34 cellular contexts compared by ENCODE assay signal in the genomic region with DNA sequence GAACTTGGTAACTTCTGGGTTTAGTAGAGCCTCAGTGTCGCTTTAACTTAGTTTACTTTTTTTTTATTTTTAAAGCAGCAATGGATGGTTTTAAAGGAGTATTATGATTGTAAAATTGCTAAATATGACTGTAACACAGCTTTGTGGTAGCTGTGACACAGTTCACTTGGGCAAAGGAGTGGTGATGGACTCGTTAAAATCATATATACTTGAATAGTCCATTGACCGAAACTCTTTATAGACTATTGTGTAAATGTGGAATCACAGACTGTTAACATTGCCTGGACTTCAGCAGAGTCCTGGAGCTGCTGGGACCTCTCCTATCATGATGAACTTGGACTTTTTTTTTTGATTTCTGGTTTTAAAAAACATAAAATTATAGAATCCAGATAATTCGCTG. TPM values are rescaled to one million over a fixed set of nuclear protein-coding genes. Genes with fewer than 3 reads are reported as not detected.
DNase-seq lines count a peak whose midpoint lies in the region; ATAC-seq, FAIRE-seq and TF ChIP-seq lines count a peak whose summit lies in the region.
"Had no signal": no experiment of that assay in that cellular context is flagged by ENCODE, and none has a peak within 500 bp of the region (broad histone marks: within the 10 kb centered on the region; RNA-seq: fewer than 3 reads in every experiment).

No MANE protein-coding gene starts in this region.

- no peaks in the 10 kb centered on the region for H3K9me3 Mint-ChIP-seq in CD4-positive, alpha-beta memory T cell
- H3K9me3 Mint-ChIP-seq in natural killer cell: no peaks in the 10 kb centered on the region
- H3K9me3 Mint-ChIP-seq: activated naive CD4-positive, alpha-beta T cell treated with anti-CD3 and anti-CD28 coated beads, Interleukin-2, amount 50 U/mL, for 24 hours; activated T-helper 2 cell treated with anti-CD3 and anti-CD28 coated beads, Interferon-gamma antibody, Interleukin-2, Interleukin-4, amounts not matched to agents 10 μg/mL and 5 μg/mL and 100 μg/mL, durations not matched to agents 14 hours and 24 hours and 36 hours; stimulated activated naive CD8-positive, alpha-beta T cell treated with anti-CD3 and anti-CD28 coated beads, Interleukin-15, Interleukin-2, amounts not matched to agents 100 ng/mL and 50 ng/mL, for 24 hours had no signal

- POLR2A ChIA-PET in CD4-positive, alpha-beta memory T cell (lab: Charles Lee; ENCODE audit: partially characterized antibody): interaction anchor here (0.6 to 3.0 kb wide), 3 partner anchors 11 to 233 kb away, joined by 3 to 10 read pairs (median 4); a partner anchor contains a TSS
- POLR2A ChIA-PET in OCI-LY7 (lab: Charles Lee): no interaction called here

- H2AFZ ChIP-seq in OCI-LY7 (ENCODE audit: low read length): no peak overlapping the region
- H2AFZ ChIP-seq: PC-9 had no signal

- peak overlapping the region; percentile 46 for H3K27ac ChIP-seq in CD4-positive, alpha-beta memory T cell (ENCODE audit: low read depth, low read length)
- no peak overlapping the region for H3K27ac ChIP-seq in OCI-LY7 (ENCODE audit: low read depth, low read length, poor library complexity, severe bottlenecking)
- H3K27ac ChIP-seq in effector memory CD4-positive, alpha-beta T cell (ENCODE audit: insufficient read depth, low read length, poor library complexity, severe bottlenecking): peak overlapping the region; percentile 15
- H3K27ac ChIP-seq: BLaER1, PC-9, right lobe of liver, thoracic aorta had no signal

- H3K27ac Mint-ChIP-seq in CD4-positive, alpha-beta memory T cell: peak overlapping the region in 6 of 7 donors; percentile 76 to 93 (median 81)
- peak overlapping the region; percentile 71 to 81 for H3K27ac Mint-ChIP-seq in natural killer cell
- H3K27ac Mint-ChIP-seq: activated naive CD4-positive, alpha-beta T cell treated with anti-CD3 and anti-CD28 coated beads, Interleukin-2, amount 50 U/mL, for 24 hours; progenitor cell of endocrine pancreas had no signal

- no peaks in the 10 kb centered on the region for H3K9me3 ChIP-seq in CD4-positive, alpha-beta memory T cell (ENCODE audit: control insufficient read depth in 1 of 2, low read length in 2 of 2)
- H3K9me3 ChIP-seq in OCI-LY7 (ENCODE audit: low read length): no peaks in the 10 kb centered on the region
- no peaks in the 10 kb centered on the region for H3K9me3 ChIP-seq in effector memory CD4-positive, alpha-beta T cell (ENCODE audit: control insufficient read depth, low read length)
- H3K9me3 ChIP-seq: right lobe of liver, spleen, thoracic aorta had no signal

- H3K36me3 ChIP-seq in CD4-positive, alpha-beta memory T cell (ENCODE audit: insufficient read depth, low read length): peaks cover 28% of the 10 kb centered on the region
- H3K36me3 ChIP-seq in OCI-LY7 (ENCODE audit: insufficient read depth, low read length): peaks cover 50% of the 10 kb centered on the region
- H3K36me3 ChIP-seq in effector memory CD4-positive, alpha-beta T cell (ENCODE audit: control insufficient read depth, insufficient read depth, low read length): peaks cover 36% of the 10 kb centered on the region

- no peaks in the 10 kb centered on the region for H3K27me3 Mint-ChIP-seq in CD4-positive, alpha-beta memory T cell
- H3K27me3 Mint-ChIP-seq in natural killer cell (ENCODE audit: low read depth in 2 of 2): no peaks in the 10 kb centered on the region
- H3K27me3 Mint-ChIP-seq: activated naive CD4-positive, alpha-beta T cell treated with anti-CD3 and anti-CD28 coated beads, Interleukin-2, amount 50 U/mL, for 24 hours; progenitor cell of endocrine pancreas; stimulated activated naive CD8-positive, alpha-beta T cell treated with anti-CD3 and anti-CD28 coated beads, Interleukin-15, Interleukin-2, amounts not matched to agents 100 ng/mL and 50 ng/mL, for 24 hours had no signal

- H3K9me2 ChIP-seq in OCI-LY7 (ENCODE audit: insufficient read depth, low read length): no peaks in the 10 kb centered on the region

- peaks cover 20% of the 10 kb centered on the region for H3K4me1 ChIP-seq in CD4-positive, alpha-beta memory T cell (ENCODE audit: insufficient read depth, low read length)
- no peaks in the 10 kb centered on the region for H3K4me1 ChIP-seq in OCI-LY7 (ENCODE audit: insufficient read depth, low read length, poor library complexity, severe bottlenecking)
- peaks cover 5% of the 10 kb centered on the region for H3K4me1 ChIP-seq in effector memory CD4-positive, alpha-beta T cell (ENCODE audit: control insufficient read depth, insufficient read depth, low read length, poor library complexity, severe bottlenecking)
- H3K4me1 ChIP-seq: BLaER1, right lobe of liver had no signal

- no peak overlapping the region for H3K4me3 ChIP-seq in CD4-positive, alpha-beta memory T cell (ENCODE audit: low read length in 2 of 2)
- H3K4me3 ChIP-seq in OCI-LY7 (ENCODE audit: low read depth, low read length, poor library complexity, severe bottlenecking): no peak overlapping the region
- no peak overlapping the region for H3K4me3 ChIP-seq in effector memory CD4-positive, alpha-beta T cell (ENCODE audit: insufficient read depth, low read depth, low read length, poor library complexity, severe bottlenecking)
- H3K4me3 ChIP-seq: BLaER1, K562, PC-9, right lobe of liver, spleen, thoracic aorta had no signal

- no peak for ATAC-seq in natural killer cell
- ATAC-seq: K562, left lobe of liver, right lobe of liver had no signal

- H3K79me2 ChIP-seq in OCI-LY7 (ENCODE audit: insufficient read depth, low read depth, low read length): no peaks in the 10 kb centered on the region

- TSS peak; percentile 82 for BruUV-seq in OCI-LY7 (replicated peaks; lab: Mats Ljungman, UMichigan)

- H3K4me3 Mint-ChIP-seq in CD4-positive, alpha-beta memory T cell: peak overlapping the region in 2 of 8 donors; percentile 79 to 86
- H3K4me3 Mint-ChIP-seq in natural killer cell: peak overlapping the region; percentile 33

- FAIRE-seq in RCC 7860 (lab: Jason Lieb, UNC): no peak
- FAIRE-seq: HTR-8/SVneo, K562 had no signal

- H3K27me3 ChIP-seq in CD4-positive, alpha-beta memory T cell (ENCODE audit: insufficient read depth, low read length): no peaks in the 10 kb centered on the region
- no peaks in the 10 kb centered on the region for H3K27me3 ChIP-seq in effector memory CD4-positive, alpha-beta T cell (replicated peaks; ENCODE audit: control insufficient read depth, insufficient read depth, low read length, poor library complexity, severe bottlenecking)
- H3K27me3 ChIP-seq: BLaER1, right lobe of liver, spleen had no signal

- no peak overlapping the region for H3K4me2 ChIP-seq in OCI-LY7 (ENCODE audit: low read length)
- H3K4me2 ChIP-seq: BLaER1, PC-9 had no signal

- H4K20me1 ChIP-seq in OCI-LY7 (ENCODE audit: insufficient read depth, low read length): no peaks in the 10 kb centered on the region
- H4K20me1 ChIP-seq: BLaER1 had no signal

- H3K36me3 Mint-ChIP-seq in CD4-positive, alpha-beta memory T cell: peaks cover 26 to 42% of the 10 kb centered on the region in 2 donors
- H3K36me3 Mint-ChIP-seq in natural killer cell: peaks cover 18% of the 10 kb centered on the region

- TF ChIP-seq CTCF in OCI-LY7 (conservative IDR thresholded peaks at IDR 0.05; ENCODE audit: low read length) (no peak), natural killer cell (IDR thresholded peaks at IDR 0.05) (no peak)

- CTCF ChIA-PET in CD4-positive, alpha-beta memory T cell (lab: Charles Lee; ENCODE audit: partially characterized antibody): interaction anchor here (2.0 kb wide), 1 partner anchor 16 kb away, joined by 10 read pairs; no protein-coding TSS in a partner anchor
- CTCF ChIA-PET in OCI-LY7 (lab: Charles Lee; ENCODE audit: unreplicated experiment): no interaction called here

- no peak for DNase-seq in CD4-positive, alpha-beta memory T cell
- DNase-seq in OCI-LY7 (ENCODE audit: low spot score): no peak
- no peak for DNase-seq in effector memory CD4-positive, alpha-beta T cell
- DNase-seq in natural killer cell: no peak
- no peak for DNase-seq in AG08396 (ENCODE audit: low spot score)
- no peak for DNase-seq in RCC 7860 (ENCODE audit: low spot score)
- DNase-seq in activated CD4-positive, alpha-beta T cell treated with anti-CD3 and anti-CD28 coated beads for 48 hours: no peak
- DNase-seq: activated CD4-positive, alpha-beta T cell treated with anti-CD3 and anti-CD28 coated beads for 1 hour; anterior cingulate cortex; Calu3; DMS79 treated with DMSO at 0.1 percent for 48 hours; effector CD8-positive, alpha-beta T cell; GDM1; hypothalamus; mesendoderm; NCI-H1105 treated with DMSO at 0.1 percent for 48 hours; NCI-H2029; NCI-H526; nucleus accumbens; PC-9; right lobe of liver; SHP77; spleen had no signal

- peaks cover 11 to 21% (median 16%) of the 10 kb centered on the region in 4 donors for H3K4me1 Mint-ChIP-seq in CD4-positive, alpha-beta memory T cell
- peaks cover 27 to 36% of the 10 kb centered on the region in 2 donors for H3K4me1 Mint-ChIP-seq in natural killer cell

- intact Hi-C loops in CD4-positive, alpha-beta memory T cell (cut with micrococcal nuclease): no loop called here
- intact Hi-C loops in OCI-LY7 (cut with micrococcal nuclease; ENCODE audit: unreplicated experiment) (no loop called here), natural killer cell (cut with micrococcal nuclease) (no loop called here)

RNA-seq across cellular contexts. Expression of a gene that starts 11.2 kb away (rescaled TPM):
- total RNA-seq in CD4-positive, alpha-beta memory T cell: under 1 TPM in 1 of 2 experiments, not detected in 1; 0.36 TPM
- polyA plus RNA-seq in CD4-positive, alpha-beta memory T cell: under 1 TPM; 0.23 to 0.46 TPM
- total RNA-seq in OCI-LY7 (2014; rRNA removed; shearing (Covaris generic)): not detected in 2 replicates
- total RNA-seq in OCI-LY7 (2022): not detected in 2 replicates
- not detected for total RNA-seq in natural killer cell

RNA-seq across cellular contexts. Expression of a gene that starts 31.1 kb away (rescaled TPM):
- 1 to 10 TPM; 3.7 to 3.8 TPM for total RNA-seq in CD4-positive, alpha-beta memory T cell
- 1 to 10 TPM; 1.9 to 5.1 TPM for polyA plus RNA-seq in CD4-positive, alpha-beta memory T cell
- 0.10 and 0.22 TPM in 2 replicates for total RNA-seq in OCI-LY7 (2014; rRNA removed; shearing (Covaris generic))
- total RNA-seq in OCI-LY7 (2022): 0.11 TPM in 2 replicates
- total RNA-seq in natural killer cell: 1 to 10 TPM in 2 of 3 donors, under 1 TPM in 1; 0.56 to 4.9 (median 1.7) TPM
- total RNA-seq: bronchial epithelial cell, M059J had no signal
